In the genomic region with DNA sequence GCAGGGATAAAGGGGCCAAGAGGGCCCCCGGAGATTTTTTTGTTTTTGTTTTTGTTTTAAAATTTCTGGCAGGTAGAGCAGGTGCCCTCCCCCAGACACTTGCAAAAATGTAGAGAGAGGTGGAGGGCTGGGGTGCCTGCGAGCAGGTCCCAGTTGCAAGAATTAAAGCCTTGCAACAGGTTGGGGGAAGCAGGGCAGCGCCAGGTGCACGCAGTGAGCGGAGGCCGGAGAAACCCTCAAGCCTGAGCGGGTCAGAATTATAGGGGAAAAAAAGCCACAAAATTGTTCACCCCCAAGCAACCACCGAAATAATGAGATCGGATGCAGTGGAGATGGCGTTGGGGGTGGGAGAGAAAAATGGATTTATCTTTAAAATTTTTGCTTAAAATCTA, we compare ENCODE assay signal across 8 cellular contexts. TPM values are rescaled to one million over a fixed set of nuclear protein-coding genes. Genes with fewer than 3 reads are reported as not detected.
A peak's percentile ranks its signal among the peaks of the same experiment; 100 is the strongest.
DNase-seq lines count a peak whose midpoint lies in the region; ATAC-seq and TF ChIP-seq lines count a peak whose summit lies in the region.

No MANE protein-coding gene starts in this region.

- H3K27me3 Mint-ChIP-seq in neural crest cell (ENCODE audit: low read depth) = no peaks in the 10 kb centered on the region

- H3K36me3 Mint-ChIP-seq in neural crest cell (ENCODE audit: low read depth) = no peaks in the 10 kb centered on the region

- WGBS in esophagus muscularis mucosa = 5% methylated on average over 10 of the region's 10 CpGs
- 11 to 14% methylated on average over 10 of the region's 10 CpGs for WGBS in body of pancreas, 2 donors

- H3K27ac ChIP-seq in ACC112 (ENCODE audit: low read depth, low read length) (no peak overlapping the region), esophagus muscularis mucosa (replicated peaks in 1 of 4) (peak overlapping the region; percentile 84 to 94 (median 88)), body of pancreas (peak overlapping the region in 1 of 4 donors; percentile 7)

- peak overlapping the region; percentile 91 for H3K4me3 Mint-ChIP-seq in neural crest cell

- peaks cover 36% of the 10 kb centered on the region for H3K4me1 Mint-ChIP-seq in neural crest cell

- no peaks in the 10 kb centered on the region for H3K79me2 ChIP-seq in ACC112 (ENCODE audit: control insufficient read depth, insufficient read depth, low read length, unreplicated experiment)

- peak overlapping the region; percentile 37 for H3K27ac Mint-ChIP-seq in neural crest cell (ENCODE audit: unreplicated experiment)

- H3K4me1 ChIP-seq in ACC112 (ENCODE audit: control insufficient read depth, insufficient read depth, low read length, unreplicated experiment) = peaks cover 22% of the 10 kb centered on the region
- H3K4me1 ChIP-seq in esophagus muscularis mucosa = peaks cover 45 to 98% (median 92%) of the 10 kb centered on the region in 4 donors
- H3K4me1 ChIP-seq in body of pancreas = peaks cover 42% of the 10 kb centered on the region

- H3K9me3 ChIP-seq in esophagus muscularis mucosa (peaks cover 0 to 3% (median 0%) of the 10 kb centered on the region in 4 donors), body of pancreas (no peaks in the 10 kb centered on the region)

- H3K36me3 ChIP-seq in ACC112 (ENCODE audit: insufficient read depth, low read length) (no peaks in the 10 kb centered on the region), esophagus muscularis mucosa (no peaks in the 10 kb centered on the region), body of pancreas (replicated peaks in 1 of 2; ENCODE audit: insufficient read depth in 1 of 2, low read depth in 2 of 2) (no peaks in the 10 kb centered on the region)

- peak overlapping the region; percentile 77 for H3K4me3 ChIP-seq in ACC112 (ENCODE audit: low read depth, low read length)
- H3K4me3 ChIP-seq in esophagus muscularis mucosa = peak overlapping the region; percentile 70 to 77 (median 74)
- H3K4me3 ChIP-seq in body of pancreas = no peak overlapping the region

- TF ChIP-seq CTCF in esophagus muscularis mucosa (IDR thresholded peaks at IDR 0.05) (no peak), neural crest cell (conservative IDR thresholded peaks at IDR 0.05) (no peak), body of pancreas (IDR thresholded peaks at IDR 0.05) (no peak)

- DNase-seq in NCI-H146 (lab: John Stamatoyannopoulos, UW) (peak; percentile 37), esophagus muscularis mucosa (ENCODE audit: extremely low spot score) (no peak), neural crest cell (ENCODE audit: low read depth, low spot score) (no peak), AG20443 (ENCODE audit: low spot score) (no peak), body of pancreas (no peak)
- DNase-seq in effector CD8-positive, alpha-beta T cell (lab: John Stamatoyannopoulos, UW) = no peak

- H3K27me3 ChIP-seq in ACC112 (ENCODE audit: insufficient read depth, low read length) (peaks cover 36% of the 10 kb centered on the region), esophagus muscularis mucosa (peaks cover 0 to 12% (median 0%) of the 10 kb centered on the region in 4 donors), body of pancreas (peaks cover 3 to 33% of the 10 kb centered on the region in 2 donors)

- no peak for TF ChIP-seq EP300 in esophagus muscularis mucosa (IDR thresholded peaks at IDR 0.05)

- intact Hi-C loops in esophagus muscularis mucosa (cut with DNase I) (loop anchor here (5.0 to 10.0 kb wide), 5 partner anchors 467 to 1017 kb away; no protein-coding TSS in a partner anchor), body of pancreas (cut with DNase I) (no loop called here)

- H3K9me3 Mint-ChIP-seq in neural crest cell = no peaks in the 10 kb centered on the region

- ATAC-seq in HG03159 (IDR thresholded peaks at IDR 0.05; ENCODE audit: unreplicated experiment) (no peak), body of pancreas (no peak)

- TF ChIP-seq POLR2A in esophagus muscularis mucosa (IDR thresholded peaks at IDR 0.05; ENCODE audit: low read depth) = no peak
- TF ChIP-seq POLR2A in body of pancreas (IDR thresholded peaks at IDR 0.05) = no peak

- H2AFZ ChIP-seq in ACC112 (ENCODE audit: low read length, unreplicated experiment) = no peak overlapping the region

RNA-seq across cellular contexts. Expression of a gene that starts 0.5 kb away (rescaled TPM):
- 1,000 to 10,000 TPM in 1 of 4 donors, 100 to 1,000 TPM in 3; 547 to 1,471 (median 705) TPM for total RNA-seq in esophagus muscularis mucosa
- 140 TPM in 2 replicates for total RNA-seq in neural crest cell
- total RNA-seq in body of pancreas = 100 to 1,000 TPM in 1 of 2 donors, 10 to 100 TPM in 1; 35.8 to 415 TPM

Comparison
In these comparisons a context has a peak if more than half of its experiments do, and no peak if none do; other contexts are left out.
1. H3K4me3 ChIP-seq: peak in ACC112 (single experiment) and esophagus muscularis mucosa (4 of 4); none in body of pancreas (0 of 2).